8 cellular contexts compared by ENCODE assay signal in genomic region chr17:75046583-75047289, GRCh38. TPM values are rescaled to one million over a fixed set of nuclear protein-coding genes. Genes with fewer than 3 reads are reported as not detected.
DNase-seq lines count a peak whose midpoint lies in the region; ATAC-seq, FAIRE-seq and TF ChIP-seq lines count a peak whose summit lies in the region.

ATP5PD (minus strand) TSS chr17:75046969; CDS start chr17:75042650, 4,319 bp downstream.
A gene with protein sequence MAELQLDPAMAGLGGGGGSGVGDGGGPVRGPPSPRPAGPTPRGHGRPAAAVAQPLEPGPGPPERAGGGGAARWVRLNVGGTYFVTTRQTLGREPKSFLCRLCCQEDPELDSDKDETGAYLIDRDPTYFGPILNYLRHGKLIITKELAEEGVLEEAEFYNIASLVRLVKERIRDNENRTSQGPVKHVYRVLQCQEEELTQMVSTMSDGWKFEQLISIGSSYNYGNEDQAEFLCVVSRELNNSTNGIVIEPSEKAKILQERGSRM (plus strand): TSS chr17:75047225. CDS start chr17:75047251, 26 bp downstream.

- H3K9ac ChIP-seq in kidney (ENCODE audit: low read length in 2 of 2), result peak within 1 kb of the TSS; percentile 85 to 95

- H3K27ac ChIP-seq in kidney (ENCODE audit: low read depth in 2 of 2, low read length in 2 of 2), result peak within 1 kb of the TSS; percentile 87 to 97

- peaks cover 6 to 10% of the 10 kb centered on the region in 2 donors for H3K4me1 ChIP-seq in kidney (ENCODE audit: control insufficient read depth in 1 of 2, insufficient read depth in 1 of 2, low read depth in 1 of 2, low read length in 2 of 2)

- no peak for TF ChIP-seq CTCF in AG10803 (conservative IDR thresholded peaks at IDR 0.05; ENCODE audit: low read length)
- no peak for TF ChIP-seq CTCF in kidney (IDR thresholded peaks at IDR 0.05; ENCODE audit: borderline replicate concordance, extremely low read depth, insufficient read depth)

- H3K9me3 ChIP-seq in kidney (ENCODE audit: control insufficient read depth in 1 of 2, low read length in 2 of 2), result no peaks in the 10 kb centered on the region

- peak; percentile 97 for DNase-seq in AG10803 (ENCODE audit: low read depth)
- DNase-seq in NCI-H460 (ENCODE audit: extremely low read depth, low read depth), result peak; percentile 95
- peak; percentile 89 for DNase-seq in activated CD4-positive, alpha-beta T cell treated with anti-CD3 and anti-CD28 coated beads for 1 hour
- peak; percentile 98 for DNase-seq in cerebellum (ENCODE audit: low spot score)
- peak; percentile 99 for DNase-seq in kidney
- DNase-seq in stimulated activated CD4-positive, alpha-beta T cell treated with anti-CD3 and anti-CD28 coated beads, Interleukin-15, amount 100 ng/mL, for 24 hours, result peak; percentile 98

- H3K36me3 ChIP-seq in kidney (ENCODE audit: control insufficient read depth in 1 of 2, insufficient read depth in 2 of 2, low read length in 2 of 2), result peaks cover 6 to 7% of the 10 kb centered on the region in 2 donors

- ATAC-seq in GM19043 (IDR thresholded peaks at IDR 0.05; ENCODE audit: low read depth, unreplicated experiment) (peak; percentile 95), HG03378 (IDR thresholded peaks at IDR 0.05; ENCODE audit: unreplicated experiment) (peak; percentile 96)

- H3K4me3 ChIP-seq in AG10803 (ENCODE audit: low read length) (peak within 1 kb of the TSS; percentile 98), kidney (ENCODE audit: low read length in 2 of 2) (peak within 1 kb of the TSS; percentile 91 to 94)

- no peak for FAIRE-seq in kidney (lab: Jason Lieb, UNC)

- intact Hi-C loops in kidney (cut with DNase I), result no loop called here

RNA-seq across cellular contexts. Expression of gene ATP5PD, which starts in this region (rescaled TPM):
- total RNA-seq in NCI-H460 (2014; rRNA removed; shearing (Covaris generic)), result 272 and 301 TPM in 2 replicates
- 175 TPM in 2 replicates for polyA plus RNA-seq in NCI-H460 (2014; cell fraction: nucleus; rRNA removed)
- total RNA-seq in cerebellum, result 69.1 TPM
- 261 TPM for total RNA-seq in kidney
- 916 TPM for polyA plus RNA-seq in kidney (ENCODE audit: insufficient read depth, low read depth, low replicate concordance)

RNA-seq across cellular contexts. Expression of the second gene that starts in this region (rescaled TPM):
- total RNA-seq in NCI-H460 (2014; rRNA removed; shearing (Covaris generic)), result 22.9 and 28.0 TPM in 2 replicates
- polyA plus RNA-seq in NCI-H460 (2014; cell fraction: nucleus; rRNA removed), result 11.2 and 17.3 TPM in 2 replicates
- total RNA-seq in cerebellum, result 31.5 TPM
- total RNA-seq in kidney, result 30.2 TPM
- polyA plus RNA-seq in kidney (ENCODE audit: insufficient read depth, low read depth, low replicate concordance), result 26.0 TPM

Comparison
In these comparisons a context has a peak if more than half of its experiments do, and no peak if none do; other contexts are left out.
1. Peak in every context shown above with its lines: DNase-seq, ATAC-seq, H3K4me3 ChIP-seq and H3K27ac ChIP-seq.